ENCODE assay signal across 8 cellular contexts in the genomic region with DNA sequence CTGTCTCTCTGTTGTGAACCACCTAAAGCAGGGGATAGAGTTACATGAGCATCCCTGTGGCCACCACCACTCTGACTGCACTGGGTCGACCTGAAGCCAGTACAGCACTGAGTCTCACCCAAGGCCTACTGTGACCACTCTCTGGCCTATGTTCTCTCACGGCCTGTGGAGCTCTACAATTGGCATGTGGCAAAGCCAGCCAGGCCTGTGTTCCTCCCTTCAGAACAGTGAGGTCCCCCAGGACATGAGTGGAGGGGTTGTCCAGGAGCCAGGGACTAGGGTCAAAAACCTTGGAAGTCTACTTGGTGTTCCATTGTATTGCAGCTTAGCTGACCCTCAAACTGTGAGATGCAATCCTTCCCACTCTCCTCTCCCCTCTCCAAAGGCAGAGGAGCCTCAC. TPM values are rescaled to one million over a fixed set of nuclear protein-coding genes. Genes with fewer than 3 reads are reported as not detected.
"Had no signal": no experiment of that assay in that cellular context is flagged by ENCODE, and none has a peak within 500 bp of the region (broad histone marks: within the 10 kb centered on the region; RNA-seq: fewer than 3 reads in every experiment).

No MANE protein-coding gene starts in this region.

- DNase-seq: GDM1, GF-D8 had no signal

- FAIRE-seq: G401.6, GM12878, GM12892, GM18507, GM19239 had no signal

- H3K4me3 ChIP-seq: GM12878 had no signal

- ATAC-seq: GM12878 had no signal

RNA-seq across cellular contexts. Expression of a gene that starts 42.7 kb away (rescaled TPM):
- total RNA-seq: G401 had no signal
